ENCODE assay signal across 7 cellular contexts in genomic region chr1:146051452-146051852, GRCh38. TPM values are rescaled to one million over a fixed set of nuclear protein-coding genes. Genes with fewer than 3 reads are reported as not detected.
DNase-seq lines count a peak whose midpoint lies in the region; ATAC-seq and TF ChIP-seq lines count a peak whose summit lies in the region.

No MANE protein-coding gene starts in this region.

- H3K27me3 ChIP-seq in iPS-18a (ENCODE audit: control insufficient read depth, insufficient read depth, low read length) (no peaks in the 10 kb centered on the region), stomach smooth muscle (ENCODE audit: control insufficient read depth in 1 of 2, insufficient read depth in 2 of 2, low read length in 2 of 2) (no peaks in the 10 kb centered on the region)

- no peak for DNase-seq in activated naive CD4-positive, alpha-beta T cell treated with anti-CD3 and anti-CD28 coated beads, Interleukin-2, amount 10 ng/mL, durations not matched to agents 7 days and 5 days
- DNase-seq in posterior vena cava (ENCODE audit: low spot score): no peak
- DNase-seq in DMS53 (lab: John Stamatoyannopoulos, UW): no peak

- intact Hi-C loops in posterior vena cava (cut with DNase I): no loop called here

- H3K9me3 ChIP-seq in iPS-18a (ENCODE audit: control insufficient read depth, low read depth, low read length): no peaks in the 10 kb centered on the region
- no peaks in the 10 kb centered on the region for H3K9me3 ChIP-seq in stomach smooth muscle (ENCODE audit: control insufficient read depth in 2 of 2, low read length in 2 of 2)

- ATAC-seq in HG03025 (IDR thresholded peaks at IDR 0.05; ENCODE audit: low FRiP score, unreplicated experiment) (peak; percentile 21), GM18505 (IDR thresholded peaks at IDR 0.05; ENCODE audit: unreplicated experiment) (no peak)

- no peak for TF ChIP-seq POLR2A in GM18505 (IDR thresholded peaks at IDR 0.05; ENCODE audit: borderline replicate concordance, extremely low read depth, insufficient read depth, insufficient read length)

- H3K27ac ChIP-seq in iPS-18a (ENCODE audit: low read length) (peak overlapping the region; percentile 91), stomach smooth muscle (ENCODE audit: low read length) (peak overlapping the region; percentile 76)

- H3K27ac Mint-ChIP-seq in activated naive CD4-positive, alpha-beta T cell treated with anti-CD3 and anti-CD28 coated beads, Interleukin-2, amount 10 ng/mL, durations not matched to agents 7 days and 5 days: peak overlapping the region; percentile 97

- peak overlapping the region; percentile 87 for H3K9ac ChIP-seq in iPS-18a (ENCODE audit: low read length)
- H3K9ac ChIP-seq in stomach smooth muscle (ENCODE audit: low read length in 2 of 2): peak overlapping the region; percentile 71 to 79

- H3K4me1 Mint-ChIP-seq in activated naive CD4-positive, alpha-beta T cell treated with anti-CD3 and anti-CD28 coated beads, Interleukin-2, amount 10 ng/mL, durations not matched to agents 7 days and 5 days: peaks cover 37% of the 10 kb centered on the region

- H3K36me3 ChIP-seq in iPS-18a (ENCODE audit: control insufficient read depth, low read depth, low read length): no peaks in the 10 kb centered on the region
- H3K36me3 ChIP-seq in stomach smooth muscle (ENCODE audit: control insufficient read depth in 2 of 2, insufficient read depth in 2 of 2, low read length in 2 of 2): no peaks in the 10 kb centered on the region

- H3K27me3 Mint-ChIP-seq in activated naive CD4-positive, alpha-beta T cell treated with anti-CD3 and anti-CD28 coated beads, Interleukin-2, amount 10 ng/mL, durations not matched to agents 7 days and 5 days: peaks cover 13% of the 10 kb centered on the region

- H3K4me1 ChIP-seq in iPS-18a (ENCODE audit: control insufficient read depth, low read depth, low read length) (no peaks in the 10 kb centered on the region), stomach smooth muscle (ENCODE audit: control insufficient read depth, insufficient read depth, low read length) (no peaks in the 10 kb centered on the region)

- peak overlapping the region; percentile 73 for H3K4me3 Mint-ChIP-seq in activated naive CD4-positive, alpha-beta T cell treated with anti-CD3 and anti-CD28 coated beads, Interleukin-2, amount 10 ng/mL, durations not matched to agents 7 days and 5 days

- CTCF ChIA-PET in activated naive CD4-positive, alpha-beta T cell treated with anti-CD3 and anti-CD28 coated beads, Interleukin-2, amount 10 ng/mL, durations not matched to agents 7 days and 5 days (lab: Charles Lee): no interaction called here

- no peaks in the 10 kb centered on the region for H3K36me3 Mint-ChIP-seq in activated naive CD4-positive, alpha-beta T cell treated with anti-CD3 and anti-CD28 coated beads, Interleukin-2, amount 10 ng/mL, durations not matched to agents 7 days and 5 days

- H3K4me3 ChIP-seq in iPS-18a (ENCODE audit: low read length): peak overlapping the region; percentile 38
- peak overlapping the region; percentile 72 to 78 for H3K4me3 ChIP-seq in stomach smooth muscle (ENCODE audit: low read length in 2 of 2)

- H3K9me3 Mint-ChIP-seq in activated naive CD4-positive, alpha-beta T cell treated with anti-CD3 and anti-CD28 coated beads, Interleukin-2, amount 10 ng/mL, durations not matched to agents 7 days and 5 days: no peaks in the 10 kb centered on the region

RNA-seq across cellular contexts. Expression of gene HJV, which starts 29.9 kb away (rescaled TPM):
- not detected for total RNA-seq in posterior vena cava

RNA-seq across cellular contexts. Expression of gene TXNIP, which starts 55.1 kb away (rescaled TPM):
- 100 to 1,000 TPM; 393 to 441 TPM for total RNA-seq in posterior vena cava
